ENCODE assay signal across 20 cellular contexts in the genomic region with DNA sequence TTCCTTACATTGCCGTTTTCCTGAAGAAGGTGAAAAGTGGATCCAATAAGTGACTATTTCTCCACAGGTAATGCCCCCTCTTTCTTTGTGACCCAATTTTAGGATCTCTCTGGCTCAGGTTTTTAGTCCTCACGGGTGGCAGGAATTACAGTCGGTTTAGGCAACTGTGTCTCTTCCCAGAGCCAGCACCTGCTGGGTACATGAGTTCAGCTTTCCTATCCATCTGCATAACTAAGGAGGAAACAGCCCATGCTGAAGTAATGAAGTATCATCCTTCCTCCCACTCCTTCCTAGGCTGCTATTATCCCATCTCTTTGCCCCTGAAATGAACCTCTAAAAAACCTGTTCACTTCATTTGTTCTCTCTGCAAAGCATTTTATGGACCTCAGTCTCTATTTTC.
DNase-seq lines count a peak whose midpoint lies in the region; ATAC-seq and FAIRE-seq lines count a peak whose summit lies in the region.
"Had no signal": no experiment of that assay in that cellular context is flagged by ENCODE, and none has a peak within 500 bp of the region (broad histone marks: within the 10 kb centered on the region; RNA-seq: fewer than 3 reads in every experiment).

No MANE protein-coding gene starts in this region.

- no peak overlapping the region for H3K4me3 ChIP-seq in H7 (ENCODE audit: insufficient read depth, low read depth, low read length)
- H3K4me3 ChIP-seq: GM23248, SJSA1 had no signal

- no peaks in the 10 kb centered on the region for H3K27me3 ChIP-seq in H7 (ENCODE audit: control insufficient read depth, insufficient read depth, low read length)
- H3K27me3 ChIP-seq: SJSA1 had no signal

- no peaks in the 10 kb centered on the region for H3K36me3 ChIP-seq in H7 (replicated peaks; ENCODE audit: control insufficient read depth, insufficient read depth, low read length)
- H3K36me3 ChIP-seq: SJSA1 had no signal

- no peak for ATAC-seq in GM21447 (IDR thresholded peaks at IDR 0.05; ENCODE audit: unreplicated experiment)
- ATAC-seq: Right ventricle myocardium inferior had no signal

- no peak for FAIRE-seq in RCC 7860 (lab: Jason Lieb, UNC)
- FAIRE-seq: GM19239 had no signal

- DNase-seq in H7 (peak; percentile 7), cerebellar cortex (ENCODE audit: low spot score) (peak; percentile 95), iPS DF 19.7 (ENCODE audit: low read depth, low spot score) (peak; percentile 28), NCI-H2029 treated with DMSO at 0.1 percent for 48 hours (lab: John Stamatoyannopoulos, UW) (no peak), RCC 7860 (ENCODE audit: low spot score) (no peak), Ammon's horn (ENCODE audit: low spot score) (no peak)
- DNase-seq: ACHN; CD8-positive, alpha-beta memory T cell; GDM1; GM23248; NCI-H1694 treated with DMSO at 0.1 percent for 48 hours; NCI-H226; NCI-H510A treated with DMSO at 0.1 percent for 48 hours; NCI-H748 treated with DMSO at 0.1 percent for 48 hours; OCI-M1; T-helper 1 cell had no signal

Comparison
In these comparisons a context has a peak if more than half of its experiments do, and no peak if none do; other contexts are left out.
1. DNase-seq: peak in H7 (single experiment), cerebellar cortex (single experiment) and iPS DF 19.7 (single experiment); none in NCI-H2029 treated with DMSO at 0.1 percent for 48 hours (single experiment), RCC 7860 (single experiment) and Ammon's horn (single experiment).